In genomic region chr15:81886080-81886479, GRCh38 we compare ENCODE assay signal across 18 cellular contexts.
A peak's percentile ranks its signal among the peaks of the same experiment; 100 is the strongest.
DNase-seq lines count a peak whose midpoint lies in the region; ATAC-seq and TF ChIP-seq lines count a peak whose summit lies in the region.
"Had no signal": no experiment of that assay in that cellular context is flagged by ENCODE, and none has a peak within 500 bp of the region (broad histone marks: within the 10 kb centered on the region; RNA-seq: fewer than 3 reads in every experiment).

No MANE protein-coding gene starts in this region.

- H2AFZ ChIP-seq in osteoblast (ENCODE audit: low read length) = no peak overlapping the region
- H2AFZ ChIP-seq: GM23248 had no signal

- no peaks in the 10 kb centered on the region for H3K27me3 ChIP-seq in brain microvascular endothelial cell (replicated peaks)
- H3K27me3 ChIP-seq in osteoblast (ENCODE audit: insufficient read depth, low read length) = no peaks in the 10 kb centered on the region
- H3K27me3 ChIP-seq: BLaER1 had no signal

- H3K4me2 ChIP-seq in osteoblast (ENCODE audit: insufficient read depth, low read length) = no peak overlapping the region
- H3K4me2 ChIP-seq: BLaER1 had no signal

- in situ Hi-C loops in brain microvascular endothelial cell (cut with HindIII; ENCODE audit: low pct_ligation_motif_present, low sequenced_read_pairs) = no loop called here

- no peak for TF ChIP-seq CTCF in HEK293 (tag by site-specific recombination; IDR thresholded peaks at IDR 0.05)
- no peak for TF ChIP-seq CTCF in brain microvascular endothelial cell (IDR thresholded peaks at IDR 0.05; ENCODE audit: low read depth, low read length, missing control alignments)
- TF ChIP-seq CTCF in osteoblast (IDR thresholded peaks at IDR 0.05; ENCODE audit: extremely low read depth, low read depth, low read length) = no peak

- H3K4me1 ChIP-seq in HEK293 (ENCODE audit: control insufficient read depth, insufficient read depth, low read length) (peaks cover 17% of the 10 kb centered on the region), osteoblast (ENCODE audit: insufficient read depth, low read length) (peaks cover 33% of the 10 kb centered on the region)
- H3K4me1 ChIP-seq: BLaER1, Caco-2 had no signal

- H3K79me2 ChIP-seq in osteoblast (ENCODE audit: insufficient read depth, low read length) = no peaks in the 10 kb centered on the region

- H3K4me3 ChIP-seq in HEK293 (ENCODE audit: low read depth, low read length) (no peak overlapping the region), brain microvascular endothelial cell (ENCODE audit: low read depth, low read length) (no peak overlapping the region), osteoblast (ENCODE audit: insufficient read depth, low read length) (no peak overlapping the region)
- H3K4me3 ChIP-seq: BLaER1, GM12878, GM23248 had no signal

- no peak for ATAC-seq in HG03520 (IDR thresholded peaks at IDR 0.05; ENCODE audit: unreplicated experiment)
- ATAC-seq in HG02798 (IDR thresholded peaks at IDR 0.05; ENCODE audit: poor library complexity, unreplicated experiment) = no peak
- ATAC-seq: CD8-positive, alpha-beta T cell; GM12878 had no signal

- POLR2A ChIA-PET in HEK293 (lab: Yijun Ruan, JAX) = no interaction called here

- CTCF ChIA-PET in HEK293 (lab: Yijun Ruan, JAX) = no interaction called here

- H3K27ac ChIP-seq in HEK293 (ENCODE audit: extremely low read depth, low read depth, low read length) (no peak overlapping the region), brain microvascular endothelial cell (peak overlapping the region; percentile 68), osteoblast (ENCODE audit: low read depth, low read length) (peak overlapping the region; percentile 11)
- H3K27ac ChIP-seq: 22Rv1, BLaER1, C4-2B, GM23248 had no signal

- H3K36me3 ChIP-seq in HEK293 (ENCODE audit: control insufficient read depth in 2 of 2, insufficient read depth in 1 of 2, low read length in 2 of 2) = no peaks in the 10 kb centered on the region
- H3K36me3 ChIP-seq in brain microvascular endothelial cell (replicated peaks) = no peaks in the 10 kb centered on the region
- H3K36me3 ChIP-seq in osteoblast (ENCODE audit: insufficient read depth, low read length) = no peaks in the 10 kb centered on the region
- H3K36me3 ChIP-seq: BLaER1 had no signal

- H3K9me3 ChIP-seq in HEK293 (ENCODE audit: control insufficient read depth, insufficient read depth, low read depth, low read length) (no peaks in the 10 kb centered on the region), osteoblast (ENCODE audit: low read depth, low read length) (no peaks in the 10 kb centered on the region)
- H3K9me3 ChIP-seq: BLaER1, Caco-2 had no signal

- DNase-seq in brain microvascular endothelial cell (no peak), osteoblast (ENCODE audit: insufficient read length, low spot score, missing footprints) (no peak), DMS114 treated with DMSO at 0.1 percent for 48 hours (lab: John Stamatoyannopoulos, UW; ENCODE audit: unreplicated experiment) (no peak)
- DNase-seq: Caco-2; CD4-positive, CD25-positive, alpha-beta regulatory T cell; CD8-positive, alpha-beta T cell; DMS79; EL; GDM1; GM23248; H7 had no signal

- H4K20me1 ChIP-seq in osteoblast (ENCODE audit: insufficient read depth, low read length) = no peaks in the 10 kb centered on the region
- H4K20me1 ChIP-seq: BLaER1 had no signal

TF ChIP-seq in HEK293, 187 proteins besides CTCF, POLR2A, EP300 and RAD21:
- TF ChIP-seq ZBTB1 (tag by site-specific recombination; IDR thresholded peaks at IDR 0.05) (no peak), TRIM28 (IDR thresholded peaks at IDR 0.05; ENCODE audit: borderline replicate concordance, low read length) (no peak), GFI1B (tag by site-specific recombination; IDR thresholded peaks at IDR 0.05) (no peak), RBAK (tag by site-specific recombination; IDR thresholded peaks at IDR 0.05) (no peak), ZBTB17 (tag by site-specific recombination; IDR thresholded peaks at IDR 0.05) (peak; percentile 70; the same call in 1 of the 2 replicates), ZNF529 (tag by site-specific recombination; IDR thresholded peaks at IDR 0.05; ENCODE audit: insufficient replicate concordance) (no peak), BCL6B (tag by site-specific recombination; IDR thresholded peaks at IDR 0.05) (no peak), ZNF366 (tag by site-specific recombination; conservative IDR thresholded peaks at IDR 0.05) (peak; percentile 89), ZIC2 (tag by site-specific recombination; IDR thresholded peaks at IDR 0.05) (no peak), KLF7 (tag by site-specific recombination; IDR thresholded peaks at IDR 0.05; ENCODE audit: borderline replicate concordance) (no peak), ZNF23 (tag by site-specific recombination; IDR thresholded peaks at IDR 0.05; ENCODE audit: borderline replicate concordance) (no peak), PATZ1 (tag by site-specific recombination; IDR thresholded peaks at IDR 0.05) (no peak), ZNF391 (tag by site-specific recombination; IDR thresholded peaks at IDR 0.05; ENCODE audit: borderline replicate concordance, low read depth) (no peak), ZNF416 (tag by site-specific recombination; IDR thresholded peaks at IDR 0.05) (no peak), ZNF280D (tag by site-specific recombination; IDR thresholded peaks at IDR 0.05) (no peak)
